1 cellular context compared by ENCODE assay signal in the genomic region with DNA sequence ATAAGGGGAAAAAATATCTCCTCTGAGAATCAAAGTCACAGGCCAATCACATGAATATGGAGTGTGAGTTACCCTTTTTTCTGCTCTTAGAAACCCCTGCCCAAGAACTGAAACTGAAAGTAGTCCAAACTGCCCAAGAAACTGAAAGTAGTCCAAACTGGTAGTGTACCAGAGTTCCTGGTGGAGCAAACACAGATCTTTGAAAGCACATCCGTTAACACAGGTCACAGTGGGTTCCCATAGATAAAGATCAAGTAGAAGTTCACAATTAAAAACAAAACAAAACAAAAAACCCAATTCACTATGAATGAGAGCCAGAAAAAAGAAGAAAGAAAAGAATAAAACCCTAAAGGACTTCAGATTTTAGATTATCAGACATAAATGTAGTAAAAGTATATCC.
A peak's percentile ranks its signal among the peaks of the same experiment; 100 is the strongest.
TF ChIP-seq lines count a peak whose summit lies in the region.

No MANE protein-coding gene starts in this region.

TF ChIP-seq in GM12878, 131 proteins besides CTCF, POLR2A, EP300 and RAD21 (continued from another document):
- TF ChIP-seq RELB (IDR thresholded peaks at IDR 0.05; ENCODE audit: low read depth) = peak; percentile 47; the same call in 1 of the 2 replicates
- no peak for TF ChIP-seq WRNIP1 (IDR thresholded peaks at IDR 0.05; ENCODE audit: borderline replicate concordance, low read depth, low read length)
- 0 out of 2 replicates have a peak, but pooled peaks have one; percentile 27 for TF ChIP-seq TAF1 (IDR thresholded peaks at IDR 0.05; ENCODE audit: borderline replicate concordance, low read depth, low read length)
- TF ChIP-seq, protein P1, sequence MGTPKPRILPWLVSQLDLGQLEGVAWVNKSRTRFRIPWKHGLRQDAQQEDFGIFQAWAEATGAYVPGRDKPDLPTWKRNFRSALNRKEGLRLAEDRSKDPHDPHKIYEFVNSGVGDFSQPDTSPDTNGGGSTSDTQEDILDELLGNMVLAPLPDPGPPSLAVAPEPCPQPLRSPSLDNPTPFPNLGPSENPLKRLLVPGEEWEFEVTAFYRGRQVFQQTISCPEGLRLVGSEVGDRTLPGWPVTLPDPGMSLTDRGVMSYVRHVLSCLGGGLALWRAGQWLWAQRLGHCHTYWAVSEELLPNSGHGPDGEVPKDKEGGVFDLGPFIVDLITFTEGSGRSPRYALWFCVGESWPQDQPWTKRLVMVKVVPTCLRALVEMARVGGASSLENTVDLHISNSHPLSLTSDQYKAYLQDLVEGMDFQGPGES (IDR thresholded peaks at IDR 0.05) = no peak
- TF ChIP-seq MTA2 (IDR thresholded peaks at IDR 0.05; ENCODE audit: low read depth) = 0 out of 2 replicates have a peak, but pooled peaks have one; percentile 22
- 0 out of 2 replicates have a peak, but pooled peaks have one; percentile 24 for TF ChIP-seq IKZF1 (conservative IDR thresholded peaks at IDR 0.05)
- 0 out of 2 replicates have a peak, but pooled peaks have one; percentile 46 for TF ChIP-seq HDGF (IDR thresholded peaks at IDR 0.05)
- peak; percentile 51 to 52; a peak in 2 of 4 replicates for TF ChIP-seq IKZF2 (IDR thresholded peaks at IDR 0.05)
- 0 out of 2 replicates have a peak, but pooled peaks have one; percentile 27 for TF ChIP-seq ATF2 (IDR thresholded peaks at IDR 0.05; ENCODE audit: low read length)
- TF ChIP-seq NFXL1 (IDR thresholded peaks at IDR 0.05; ENCODE audit: borderline replicate concordance) = no peak
- no peak for TF ChIP-seq BHLHE40 (IDR thresholded peaks at IDR 0.05; ENCODE audit: borderline replicate concordance in 1 of 2, low read depth in 2 of 2, low read length in 1 of 2)
- TF ChIP-seq SIX5 (IDR thresholded peaks at IDR 0.05; ENCODE audit: low read depth, low read length, severe bottlenecking) = peak; percentile 23
- 0 out of 2 replicates have a peak, but pooled peaks have one; percentile 60 for TF ChIP-seq IRF4 (IDR thresholded peaks at IDR 0.05; ENCODE audit: low read depth, low read length)
- no peak for TF ChIP-seq SMC3 (IDR thresholded peaks at IDR 0.05; ENCODE audit: borderline replicate concordance, low read length)
- no peak; the same call in 1 of the 2 replicates for TF ChIP-seq ZBTB40 (IDR thresholded peaks at IDR 0.05; ENCODE audit: borderline replicate concordance)
